Comparison of ENCODE assay signal across 14 cellular contexts in genomic region chr2:227534714-227535113, GRCh38.
A peak's percentile ranks its signal among the peaks of the same experiment; 100 is the strongest.
DNase-seq lines count a peak whose midpoint lies in the region; ATAC-seq and TF ChIP-seq lines count a peak whose summit lies in the region.
"Had no signal": no experiment of that assay in that cellular context is flagged by ENCODE, and none has a peak within 500 bp of the region (broad histone marks: within the 10 kb centered on the region; RNA-seq: fewer than 3 reads in every experiment).

No MANE protein-coding gene starts in this region.

- no peak overlapping the region for H3K27ac Mint-ChIP-seq in activated CD8-positive, alpha-beta memory T cell treated with anti-CD3 and anti-CD28 coated beads, Interleukin-2, amount 10 ng/mL, durations not matched to agents 7 days and 5 days
- H3K27ac Mint-ChIP-seq: IgD-negative memory B cell had no signal

- peaks cover 34% of the 10 kb centered on the region for H3K36me3 Mint-ChIP-seq in activated CD8-positive, alpha-beta memory T cell treated with anti-CD3 and anti-CD28 coated beads, Interleukin-2, amount 10 ng/mL, durations not matched to agents 7 days and 5 days

- DNase-seq in GM12865 (ENCODE audit: low read depth) (peak; percentile 74), germinal center (ENCODE audit: low spot score) (no peak), SHP77 (lab: John Stamatoyannopoulos, UW) (no peak), activated gamma-delta T cell treated with Interleukin-2 at 50 U/mL for 16 hours (no peak)
- no peak for DNase-seq in activated CD8-positive, alpha-beta memory T cell treated with anti-CD3 and anti-CD28 coated beads, Interleukin-2, amount 10 ng/mL, durations not matched to agents 7 days and 5 days
- DNase-seq: EL; GOT3; stimulated activated CD4-positive, alpha-beta T cell treated with anti-CD3 and anti-CD28 coated beads, Interleukin-2, amount 100 ng/mL, for 24 hours; stomach had no signal

- CTCF ChIA-PET in activated CD8-positive, alpha-beta memory T cell treated with anti-CD3 and anti-CD28 coated beads, Interleukin-2, amount 10 ng/mL, durations not matched to agents 7 days and 5 days (lab: Charles Lee), result interaction anchor here (0.8 kb wide), 1 partner anchor 52 kb away, joined by 3 read pairs; no protein-coding TSS in a partner anchor

- TF ChIP-seq CTCF in GM12865 (IDR thresholded peaks at IDR 0.05; ENCODE audit: insufficient read depth, low read depth, low read length, missing control alignments), result no peak

- ATAC-seq in GM19351 (IDR thresholded peaks at IDR 0.05; ENCODE audit: unreplicated experiment) (peak; percentile 91), HG02678 (IDR thresholded peaks at IDR 0.05; ENCODE audit: unreplicated experiment) (peak; percentile 89), HG03432 (IDR thresholded peaks at IDR 0.05; ENCODE audit: unreplicated experiment) (peak; percentile 93)
- no peak for ATAC-seq in activated CD8-positive, alpha-beta memory T cell treated with anti-CD3 and anti-CD28 coated beads, Interleukin-2, amount 10 ng/mL, durations not matched to agents 7 days and 5 days
- ATAC-seq: Panc1 had no signal

- H3K9me3 Mint-ChIP-seq in activated CD8-positive, alpha-beta memory T cell treated with anti-CD3 and anti-CD28 coated beads, Interleukin-2, amount 10 ng/mL, durations not matched to agents 7 days and 5 days (ENCODE audit: low read depth), result no peaks in the 10 kb centered on the region
- H3K9me3 Mint-ChIP-seq: IgD-negative memory B cell had no signal

- H3K4me3 Mint-ChIP-seq in activated CD8-positive, alpha-beta memory T cell treated with anti-CD3 and anti-CD28 coated beads, Interleukin-2, amount 10 ng/mL, durations not matched to agents 7 days and 5 days, result no peak overlapping the region
- H3K4me3 Mint-ChIP-seq: IgD-negative memory B cell had no signal

- no peak overlapping the region for H3K4me3 ChIP-seq in GM12865 (ENCODE audit: low read depth, low read length)
- H3K4me3 ChIP-seq: stomach had no signal

- no peaks in the 10 kb centered on the region for H3K27me3 Mint-ChIP-seq in activated CD8-positive, alpha-beta memory T cell treated with anti-CD3 and anti-CD28 coated beads, Interleukin-2, amount 10 ng/mL, durations not matched to agents 7 days and 5 days
- H3K27me3 Mint-ChIP-seq: IgD-negative memory B cell had no signal

- peaks cover 4% of the 10 kb centered on the region for H3K4me1 Mint-ChIP-seq in activated CD8-positive, alpha-beta memory T cell treated with anti-CD3 and anti-CD28 coated beads, Interleukin-2, amount 10 ng/mL, durations not matched to agents 7 days and 5 days
